Comparison of ENCODE assay signal across 12 cellular contexts in the genomic region with DNA sequence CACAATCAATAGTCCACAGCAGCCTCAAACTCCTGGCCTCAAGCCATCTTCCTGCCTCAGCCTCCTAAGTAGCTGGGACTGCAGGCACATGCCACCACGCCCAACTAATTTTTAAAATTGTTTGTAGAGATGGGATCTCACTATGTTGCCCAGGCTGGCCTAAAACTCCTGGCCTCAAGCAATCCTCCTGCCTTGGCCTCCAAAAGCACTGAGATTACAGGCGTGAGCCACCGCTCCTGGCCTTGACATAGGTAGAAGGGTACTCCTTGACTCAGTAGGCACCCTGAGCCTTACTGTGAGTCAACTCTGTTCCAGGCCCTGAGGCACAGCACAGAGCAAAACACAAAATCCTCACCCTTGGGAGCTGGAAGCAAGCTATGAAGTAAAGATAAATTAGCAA. TPM values are rescaled to one million over a fixed set of nuclear protein-coding genes. Genes with fewer than 3 reads are reported as not detected.
A peak's percentile ranks its signal among the peaks of the same experiment; 100 is the strongest.
DNase-seq lines count a peak whose midpoint lies in the region; ATAC-seq and TF ChIP-seq lines count a peak whose summit lies in the region.
"Had no signal": no experiment of that assay in that cellular context is flagged by ENCODE, and none has a peak within 500 bp of the region (broad histone marks: within the 10 kb centered on the region; RNA-seq: fewer than 3 reads in every experiment).

No MANE protein-coding gene starts in this region.

- H3K27me3 Mint-ChIP-seq in activated naive CD8-positive, alpha-beta T cell treated with anti-CD3 and anti-CD28 coated beads, Interleukin-2, amount 50 U/mL, for 24 hours, result no peaks in the 10 kb centered on the region
- no peaks in the 10 kb centered on the region for H3K27me3 Mint-ChIP-seq in activated naive CD8-positive, alpha-beta T cell treated with anti-CD3 and anti-CD28 coated beads for 36 hours
- peaks cover 5% of the 10 kb centered on the region for H3K27me3 Mint-ChIP-seq in glutamatergic neuron (ENCODE audit: unreplicated experiment)
- H3K27me3 Mint-ChIP-seq: CD4-positive, alpha-beta memory T cell had no signal

- no peak for ATAC-seq in activated naive CD8-positive, alpha-beta T cell treated with anti-CD3 and anti-CD28 coated beads, Interleukin-2, amount 50 U/mL, for 24 hours
- no peak for ATAC-seq in HG02642 (IDR thresholded peaks at IDR 0.05; ENCODE audit: poor library complexity, unreplicated experiment)
- ATAC-seq in HG03095 (IDR thresholded peaks at IDR 0.05; ENCODE audit: unreplicated experiment), result no peak
- ATAC-seq: GM12878 had no signal

- peaks cover 59% of the 10 kb centered on the region for H3K36me3 Mint-ChIP-seq in activated naive CD8-positive, alpha-beta T cell treated with anti-CD3 and anti-CD28 coated beads, Interleukin-2, amount 50 U/mL, for 24 hours (ENCODE audit: low read depth)
- peaks cover 34% of the 10 kb centered on the region for H3K36me3 Mint-ChIP-seq in activated naive CD8-positive, alpha-beta T cell treated with anti-CD3 and anti-CD28 coated beads for 36 hours
- no peaks in the 10 kb centered on the region for H3K36me3 Mint-ChIP-seq in glutamatergic neuron (ENCODE audit: unreplicated experiment)

- H3K4me3 Mint-ChIP-seq in activated naive CD8-positive, alpha-beta T cell treated with anti-CD3 and anti-CD28 coated beads, Interleukin-2, amount 50 U/mL, for 24 hours, result no peak overlapping the region
- no peak overlapping the region for H3K4me3 Mint-ChIP-seq in activated naive CD8-positive, alpha-beta T cell treated with anti-CD3 and anti-CD28 coated beads for 36 hours
- no peak overlapping the region for H3K4me3 Mint-ChIP-seq in glutamatergic neuron (ENCODE audit: unreplicated experiment)
- H3K4me3 Mint-ChIP-seq: CD4-positive, alpha-beta memory T cell had no signal

- TF ChIP-seq CTCF in glutamatergic neuron (IDR thresholded peaks at IDR 0.05; ENCODE audit: partially characterized antibody, unreplicated experiment), result no peak

- H3K27ac Mint-ChIP-seq in activated naive CD8-positive, alpha-beta T cell treated with anti-CD3 and anti-CD28 coated beads, Interleukin-2, amount 50 U/mL, for 24 hours, result peak overlapping the region; percentile 11
- no peak overlapping the region for H3K27ac Mint-ChIP-seq in activated naive CD8-positive, alpha-beta T cell treated with anti-CD3 and anti-CD28 coated beads for 36 hours
- peak overlapping the region; percentile 28 for H3K27ac Mint-ChIP-seq in glutamatergic neuron (ENCODE audit: unreplicated experiment)

- DNase-seq in activated naive CD8-positive, alpha-beta T cell treated with anti-CD3 and anti-CD28 coated beads, Interleukin-2, amount 50 U/mL, for 24 hours, result no peak
- no peak for DNase-seq in activated naive CD8-positive, alpha-beta T cell treated with anti-CD3 and anti-CD28 coated beads for 36 hours
- DNase-seq in glutamatergic neuron, result no peak
- DNase-seq: BE2C; CD4-positive, alpha-beta memory T cell; DMS79; GM23248 had no signal

- H3K4me1 Mint-ChIP-seq in activated naive CD8-positive, alpha-beta T cell treated with anti-CD3 and anti-CD28 coated beads, Interleukin-2, amount 50 U/mL, for 24 hours, result peaks cover 23% of the 10 kb centered on the region
- peaks cover 24% of the 10 kb centered on the region for H3K4me1 Mint-ChIP-seq in activated naive CD8-positive, alpha-beta T cell treated with anti-CD3 and anti-CD28 coated beads for 36 hours
- H3K4me1 Mint-ChIP-seq in glutamatergic neuron (ENCODE audit: low read depth, unreplicated experiment), result peaks cover 3% of the 10 kb centered on the region

- no peaks in the 10 kb centered on the region for H3K9me3 Mint-ChIP-seq in activated naive CD8-positive, alpha-beta T cell treated with anti-CD3 and anti-CD28 coated beads, Interleukin-2, amount 50 U/mL, for 24 hours
- H3K9me3 Mint-ChIP-seq in activated naive CD8-positive, alpha-beta T cell treated with anti-CD3 and anti-CD28 coated beads for 36 hours, result no peaks in the 10 kb centered on the region
- H3K9me3 Mint-ChIP-seq in glutamatergic neuron (ENCODE audit: unreplicated experiment), result peaks cover 8% of the 10 kb centered on the region
- H3K9me3 Mint-ChIP-seq: CD4-positive, alpha-beta memory T cell had no signal

RNA-seq across cellular contexts. Expression of gene TNPO2, which starts 7.8 kb away (rescaled TPM):
- total RNA-seq in activated naive CD8-positive, alpha-beta T cell treated with anti-CD3 and anti-CD28 coated beads for 36 hours, result 100 to 1,000 TPM; 125 to 134 TPM
- 135 TPM for total RNA-seq in glutamatergic neuron (ENCODE audit: unreplicated experiment)

RNA-seq across cellular contexts. Expression of gene TRIR, which starts 18.6 kb away (rescaled TPM):
- total RNA-seq in activated naive CD8-positive, alpha-beta T cell treated with anti-CD3 and anti-CD28 coated beads for 36 hours, result 100 to 1,000 TPM; 223 to 230 TPM
- total RNA-seq in glutamatergic neuron (ENCODE audit: unreplicated experiment), result 204 TPM

RNA-seq across cellular contexts. Expression of gene FBXW9, which starts 19.5 kb away (rescaled TPM):
- total RNA-seq in activated naive CD8-positive, alpha-beta T cell treated with anti-CD3 and anti-CD28 coated beads for 36 hours, result 10 to 100 TPM; 13.1 to 13.4 TPM
- 7.4 TPM for total RNA-seq in glutamatergic neuron (ENCODE audit: unreplicated experiment)

RNA-seq across cellular contexts. Expression of gene GET3, which starts 21.4 kb away (rescaled TPM):
- total RNA-seq in activated naive CD8-positive, alpha-beta T cell treated with anti-CD3 and anti-CD28 coated beads for 36 hours, result 10 to 100 TPM; 78.3 to 80.2 TPM
- 49.3 TPM for total RNA-seq in glutamatergic neuron (ENCODE audit: unreplicated experiment)

RNA-seq across cellular contexts. Expression of gene GNG14, which starts 28.1 kb away (rescaled TPM):
- total RNA-seq in activated naive CD8-positive, alpha-beta T cell treated with anti-CD3 and anti-CD28 coated beads for 36 hours, result not detected
- not detected for total RNA-seq in glutamatergic neuron (ENCODE audit: unreplicated experiment)
- total RNA-seq: CD4-positive, alpha-beta memory T cell; G401; GM12878; GM23248; HT1080 had no signal
